1 cellular context compared by ENCODE assay signal in the genomic region with DNA sequence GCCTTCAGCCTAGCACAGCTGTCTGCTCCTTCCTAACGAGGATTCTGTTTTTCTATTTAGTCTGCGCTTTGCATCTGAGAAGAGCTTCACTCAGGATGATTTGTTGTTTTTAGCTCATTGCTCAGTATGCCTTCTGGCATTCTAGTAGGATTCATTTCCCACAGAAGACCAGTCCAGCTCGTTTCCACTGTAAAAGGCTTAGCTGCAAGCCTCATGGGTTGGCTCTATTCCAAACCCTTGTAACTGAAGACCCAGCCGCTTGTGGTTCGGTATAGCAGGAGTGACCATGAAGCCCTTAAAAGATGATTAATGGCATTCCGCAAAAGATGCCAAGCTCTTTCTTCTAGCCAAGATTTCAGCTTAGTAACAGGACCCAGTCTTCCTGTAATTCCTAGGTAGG.
TF ChIP-seq lines count a peak whose summit lies in the region.

No MANE protein-coding gene starts in this region.

TF ChIP-seq in WTC11, 78 proteins besides CTCF, POLR2A, EP300 and RAD21 (continued from another document):
- TF ChIP-seq, protein P1, sequence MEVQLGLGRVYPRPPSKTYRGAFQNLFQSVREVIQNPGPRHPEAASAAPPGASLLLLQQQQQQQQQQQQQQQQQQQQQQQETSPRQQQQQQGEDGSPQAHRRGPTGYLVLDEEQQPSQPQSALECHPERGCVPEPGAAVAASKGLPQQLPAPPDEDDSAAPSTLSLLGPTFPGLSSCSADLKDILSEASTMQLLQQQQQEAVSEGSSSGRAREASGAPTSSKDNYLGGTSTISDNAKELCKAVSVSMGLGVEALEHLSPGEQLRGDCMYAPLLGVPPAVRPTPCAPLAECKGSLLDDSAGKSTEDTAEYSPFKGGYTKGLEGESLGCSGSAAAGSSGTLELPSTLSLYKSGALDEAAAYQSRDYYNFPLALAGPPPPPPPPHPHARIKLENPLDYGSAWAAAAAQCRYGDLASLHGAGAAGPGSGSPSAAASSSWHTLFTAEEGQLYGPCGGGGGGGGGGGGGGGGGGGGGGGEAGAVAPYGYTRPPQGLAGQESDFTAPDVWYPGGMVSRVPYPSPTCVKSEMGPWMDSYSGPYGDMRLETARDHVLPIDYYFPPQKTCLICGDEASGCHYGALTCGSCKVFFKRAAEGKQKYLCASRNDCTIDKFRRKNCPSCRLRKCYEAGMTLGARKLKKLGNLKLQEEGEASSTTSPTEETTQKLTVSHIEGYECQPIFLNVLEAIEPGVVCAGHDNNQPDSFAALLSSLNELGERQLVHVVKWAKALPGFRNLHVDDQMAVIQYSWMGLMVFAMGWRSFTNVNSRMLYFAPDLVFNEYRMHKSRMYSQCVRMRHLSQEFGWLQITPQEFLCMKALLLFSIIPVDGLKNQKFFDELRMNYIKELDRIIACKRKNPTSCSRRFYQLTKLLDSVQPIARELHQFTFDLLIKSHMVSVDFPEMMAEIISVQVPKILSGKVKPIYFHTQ (CRISPR knock-in tag; IDR thresholded peaks at IDR 0.05) = no peak
- TF ChIP-seq, protein P2, sequence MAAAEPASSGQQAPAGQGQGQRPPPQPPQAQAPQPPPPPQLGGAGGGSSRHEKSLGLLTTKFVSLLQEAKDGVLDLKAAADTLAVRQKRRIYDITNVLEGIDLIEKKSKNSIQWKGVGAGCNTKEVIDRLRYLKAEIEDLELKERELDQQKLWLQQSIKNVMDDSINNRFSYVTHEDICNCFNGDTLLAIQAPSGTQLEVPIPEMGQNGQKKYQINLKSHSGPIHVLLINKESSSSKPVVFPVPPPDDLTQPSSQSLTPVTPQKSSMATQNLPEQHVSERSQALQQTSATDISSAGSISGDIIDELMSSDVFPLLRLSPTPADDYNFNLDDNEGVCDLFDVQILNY (CRISPR knock-in tag; IDR thresholded peaks at IDR 0.05) = no peak
- TF ChIP-seq, protein P3, sequence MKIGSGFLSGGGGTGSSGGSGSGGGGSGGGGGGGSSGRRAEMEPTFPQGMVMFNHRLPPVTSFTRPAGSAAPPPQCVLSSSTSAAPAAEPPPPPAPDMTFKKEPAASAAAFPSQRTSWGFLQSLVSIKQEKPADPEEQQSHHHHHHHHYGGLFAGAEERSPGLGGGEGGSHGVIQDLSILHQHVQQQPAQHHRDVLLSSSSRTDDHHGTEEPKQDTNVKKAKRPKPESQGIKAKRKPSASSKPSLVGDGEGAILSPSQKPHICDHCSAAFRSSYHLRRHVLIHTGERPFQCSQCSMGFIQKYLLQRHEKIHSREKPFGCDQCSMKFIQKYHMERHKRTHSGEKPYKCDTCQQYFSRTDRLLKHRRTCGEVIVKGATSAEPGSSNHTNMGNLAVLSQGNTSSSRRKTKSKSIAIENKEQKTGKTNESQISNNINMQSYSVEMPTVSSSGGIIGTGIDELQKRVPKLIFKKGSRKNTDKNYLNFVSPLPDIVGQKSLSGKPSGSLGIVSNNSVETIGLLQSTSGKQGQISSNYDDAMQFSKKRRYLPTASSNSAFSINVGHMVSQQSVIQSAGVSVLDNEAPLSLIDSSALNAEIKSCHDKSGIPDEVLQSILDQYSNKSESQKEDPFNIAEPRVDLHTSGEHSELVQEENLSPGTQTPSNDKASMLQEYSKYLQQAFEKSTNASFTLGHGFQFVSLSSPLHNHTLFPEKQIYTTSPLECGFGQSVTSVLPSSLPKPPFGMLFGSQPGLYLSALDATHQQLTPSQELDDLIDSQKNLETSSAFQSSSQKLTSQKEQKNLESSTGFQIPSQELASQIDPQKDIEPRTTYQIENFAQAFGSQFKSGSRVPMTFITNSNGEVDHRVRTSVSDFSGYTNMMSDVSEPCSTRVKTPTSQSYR (CRISPR knock-in tag; IDR thresholded peaks at IDR 0.05) = no peak
- TF ChIP-seq, protein P4, sequence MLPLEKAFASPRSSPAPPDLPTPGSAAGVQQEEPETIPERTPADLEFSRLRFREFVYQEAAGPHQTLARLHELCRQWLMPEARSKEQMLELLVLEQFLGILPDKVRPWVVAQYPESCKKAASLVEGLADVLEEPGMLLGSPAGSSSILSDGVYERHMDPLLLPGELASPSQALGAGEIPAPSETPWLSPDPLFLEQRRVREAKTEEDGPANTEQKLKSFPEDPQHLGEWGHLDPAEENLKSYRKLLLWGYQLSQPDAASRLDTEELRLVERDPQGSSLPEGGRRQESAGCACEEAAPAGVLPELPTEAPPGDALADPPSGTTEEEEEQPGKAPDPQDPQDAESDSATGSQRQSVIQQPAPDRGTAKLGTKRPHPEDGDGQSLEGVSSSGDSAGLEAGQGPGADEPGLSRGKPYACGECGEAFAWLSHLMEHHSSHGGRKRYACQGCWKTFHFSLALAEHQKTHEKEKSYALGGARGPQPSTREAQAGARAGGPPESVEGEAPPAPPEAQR (CRISPR knock-in tag; IDR thresholded peaks at IDR 0.05) = no peak
- TF ChIP-seq, protein P5, sequence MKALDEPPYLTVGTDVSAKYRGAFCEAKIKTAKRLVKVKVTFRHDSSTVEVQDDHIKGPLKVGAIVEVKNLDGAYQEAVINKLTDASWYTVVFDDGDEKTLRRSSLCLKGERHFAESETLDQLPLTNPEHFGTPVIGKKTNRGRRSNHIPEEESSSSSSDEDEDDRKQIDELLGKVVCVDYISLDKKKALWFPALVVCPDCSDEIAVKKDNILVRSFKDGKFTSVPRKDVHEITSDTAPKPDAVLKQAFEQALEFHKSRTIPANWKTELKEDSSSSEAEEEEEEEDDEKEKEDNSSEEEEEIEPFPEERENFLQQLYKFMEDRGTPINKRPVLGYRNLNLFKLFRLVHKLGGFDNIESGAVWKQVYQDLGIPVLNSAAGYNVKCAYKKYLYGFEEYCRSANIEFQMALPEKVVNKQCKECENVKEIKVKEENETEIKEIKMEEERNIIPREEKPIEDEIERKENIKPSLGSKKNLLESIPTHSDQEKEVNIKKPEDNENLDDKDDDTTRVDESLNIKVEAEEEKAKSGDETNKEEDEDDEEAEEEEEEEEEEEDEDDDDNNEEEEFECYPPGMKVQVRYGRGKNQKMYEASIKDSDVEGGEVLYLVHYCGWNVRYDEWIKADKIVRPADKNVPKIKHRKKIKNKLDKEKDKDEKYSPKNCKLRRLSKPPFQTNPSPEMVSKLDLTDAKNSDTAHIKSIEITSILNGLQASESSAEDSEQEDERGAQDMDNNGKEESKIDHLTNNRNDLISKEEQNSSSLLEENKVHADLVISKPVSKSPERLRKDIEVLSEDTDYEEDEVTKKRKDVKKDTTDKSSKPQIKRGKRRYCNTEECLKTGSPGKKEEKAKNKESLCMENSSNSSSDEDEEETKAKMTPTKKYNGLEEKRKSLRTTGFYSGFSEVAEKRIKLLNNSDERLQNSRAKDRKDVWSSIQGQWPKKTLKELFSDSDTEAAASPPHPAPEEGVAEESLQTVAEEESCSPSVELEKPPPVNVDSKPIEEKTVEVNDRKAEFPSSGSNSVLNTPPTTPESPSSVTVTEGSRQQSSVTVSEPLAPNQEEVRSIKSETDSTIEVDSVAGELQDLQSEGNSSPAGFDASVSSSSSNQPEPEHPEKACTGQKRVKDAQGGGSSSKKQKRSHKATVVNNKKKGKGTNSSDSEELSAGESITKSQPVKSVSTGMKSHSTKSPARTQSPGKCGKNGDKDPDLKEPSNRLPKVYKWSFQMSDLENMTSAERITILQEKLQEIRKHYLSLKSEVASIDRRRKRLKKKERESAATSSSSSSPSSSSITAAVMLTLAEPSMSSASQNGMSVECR (CRISPR knock-in tag; IDR thresholded peaks at IDR 0.05; ENCODE audit: borderline replicate concordance) = no peak
